Comparison of ENCODE assay signal across 7 cellular contexts in the genomic region with DNA sequence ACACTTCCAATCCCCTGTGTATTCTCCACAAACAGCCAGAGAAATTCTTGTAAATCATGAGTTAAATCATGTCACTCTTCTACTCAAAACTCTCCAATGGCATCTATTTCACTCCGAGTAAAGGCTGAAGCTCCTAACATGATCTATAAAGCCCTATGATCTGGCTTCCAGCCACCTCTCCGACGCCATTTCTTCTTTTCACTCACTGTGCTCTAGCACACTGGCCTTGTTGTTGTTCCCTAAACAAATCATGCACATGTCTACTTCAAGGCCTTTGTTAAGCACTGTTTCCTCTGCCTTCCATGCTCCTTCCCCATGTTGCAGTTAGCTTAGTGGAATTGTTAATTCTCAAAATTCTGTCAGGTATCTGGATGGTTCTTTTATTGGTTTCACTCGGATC.
"Had no signal": no experiment of that assay in that cellular context is flagged by ENCODE, and none has a peak within 500 bp of the region (broad histone marks: within the 10 kb centered on the region; RNA-seq: fewer than 3 reads in every experiment).

No MANE protein-coding gene starts in this region.

- H3K4me2 ChIP-seq: GM23338 had no signal

- ATAC-seq: GM23338, HepG2 had no signal

- H3K27me3 Mint-ChIP-seq: IgD-negative memory B cell had no signal

- DNase-seq: H9, HCEC 1CT had no signal

- H3K27ac Mint-ChIP-seq: GM23338, H9, IgD-negative memory B cell had no signal

- H3K4me1 Mint-ChIP-seq: GM23338, H9 had no signal

- H3K4me3 Mint-ChIP-seq: GM23338, H9, IgD-negative memory B cell had no signal

- H3K27ac ChIP-seq: HL-60 had no signal

- FAIRE-seq: H1, HepG2 had no signal

- H2AFZ ChIP-seq: GM23338 had no signal

- H3K9me3 Mint-ChIP-seq: GM23338, H9 had no signal

- H3K4me3 ChIP-seq: GM23338 had no signal
